ENCODE assay signal across 16 cellular contexts in the genomic region with DNA sequence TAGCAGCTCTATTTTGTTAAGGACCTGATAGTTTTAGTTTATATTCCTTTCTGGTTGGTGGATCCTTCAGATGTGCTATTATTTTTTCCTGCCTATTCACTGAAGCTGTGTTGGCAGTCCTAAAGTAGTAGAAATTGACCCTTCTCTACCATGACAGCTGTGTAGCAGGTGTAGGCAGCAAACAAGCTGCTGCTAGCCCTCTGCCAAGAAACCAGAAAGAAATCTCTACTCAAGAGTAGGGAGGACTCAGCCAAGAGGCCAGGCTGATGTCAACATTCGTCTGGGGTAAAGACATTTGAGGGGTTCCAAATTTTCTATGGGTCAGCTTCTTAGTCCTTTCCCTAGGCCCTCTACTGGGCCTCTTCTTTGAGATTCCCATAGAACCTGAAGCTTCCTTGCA.
"Had no signal": no experiment of that assay in that cellular context is flagged by ENCODE, and none has a peak within 500 bp of the region (broad histone marks: within the 10 kb centered on the region; RNA-seq: fewer than 3 reads in every experiment).

No MANE protein-coding gene starts in this region.

- H3K4me3 ChIP-seq: ascending aorta, lung, right lobe of liver had no signal

- H3K4me1 ChIP-seq: ascending aorta, right lobe of liver had no signal

- H3K9me3 Mint-ChIP-seq: activated CD4-positive, alpha-beta memory T cell treated with anti-CD3 and anti-CD28 coated beads, Interleukin-2, amount 10 ng/mL, durations not matched to agents 7 days and 5 days; activated naive CD8-positive, alpha-beta T cell treated with anti-CD3 and anti-CD28 coated beads, Interleukin-2, amount 50 U/mL, for 24 hours; activated T-cell treated with anti-CD3 and anti-CD28 coated beads, Interleukin-2, amount 50 U/mL, for 72 hours; stimulated activated naive CD8-positive, alpha-beta T cell treated with anti-CD3 and anti-CD28 coated beads, Interleukin-15, Interleukin-2, amounts not matched to agents 100 ng/mL and 50 ng/mL, for 24 hours; T-helper 2 cell treated with Interferon-gamma antibody and Interleukin-4, amounts not matched to agents 5 μg/mL and 100 μg/mL, for 36 hours had no signal

- H3K9me3 ChIP-seq: ascending aorta, right lobe of liver had no signal

- DNase-seq: activated CD4-positive, alpha-beta memory T cell treated with anti-CD3 and anti-CD28 coated beads, Interleukin-2, amount 10 ng/mL, durations not matched to agents 7 days and 5 days; activated CD4-positive, alpha-beta T cell treated with anti-CD3 and anti-CD28 coated beads for 1 hour; activated naive CD4-positive, alpha-beta T cell; activated naive CD8-positive, alpha-beta T cell treated with anti-CD3 and anti-CD28 coated beads, Interleukin-2, amount 50 U/mL, for 24 hours; activated T-cell treated with anti-CD3 and anti-CD28 coated beads, Interleukin-2, amount 50 U/mL, for 72 hours; foreskin melanocyte; naive thymus-derived CD8-positive, alpha-beta T cell; nucleus accumbens; right lobe of liver; stimulated activated CD4-positive, alpha-beta T cell treated with anti-CD3 and anti-CD28 coated beads, Interleukin-2, amount 100 ng/mL, for 48 hours; SW 1271 had no signal

- H3K4me3 Mint-ChIP-seq: activated CD4-positive, alpha-beta memory T cell treated with anti-CD3 and anti-CD28 coated beads, Interleukin-2, amount 10 ng/mL, durations not matched to agents 7 days and 5 days; activated naive CD8-positive, alpha-beta T cell treated with anti-CD3 and anti-CD28 coated beads, Interleukin-2, amount 50 U/mL, for 24 hours; activated T-cell treated with anti-CD3 and anti-CD28 coated beads, Interleukin-2, amount 50 U/mL, for 72 hours; naive thymus-derived CD8-positive, alpha-beta T cell; stimulated activated naive CD8-positive, alpha-beta T cell treated with anti-CD3 and anti-CD28 coated beads, Interleukin-15, Interleukin-2, amounts not matched to agents 100 ng/mL and 50 ng/mL, for 24 hours; T-helper 2 cell treated with Interferon-gamma antibody and Interleukin-4, amounts not matched to agents 5 μg/mL and 100 μg/mL, for 36 hours had no signal

- H3K27ac ChIP-seq: ascending aorta, right lobe of liver had no signal

- H3K4me1 Mint-ChIP-seq: activated CD4-positive, alpha-beta memory T cell treated with anti-CD3 and anti-CD28 coated beads, Interleukin-2, amount 10 ng/mL, durations not matched to agents 7 days and 5 days; activated naive CD8-positive, alpha-beta T cell treated with anti-CD3 and anti-CD28 coated beads, Interleukin-2, amount 50 U/mL, for 24 hours; naive thymus-derived CD8-positive, alpha-beta T cell had no signal

- H3K27me3 Mint-ChIP-seq: activated CD4-positive, alpha-beta memory T cell treated with anti-CD3 and anti-CD28 coated beads, Interleukin-2, amount 10 ng/mL, durations not matched to agents 7 days and 5 days; activated naive CD8-positive, alpha-beta T cell treated with anti-CD3 and anti-CD28 coated beads, Interleukin-2, amount 50 U/mL, for 24 hours; naive thymus-derived CD8-positive, alpha-beta T cell; progenitor cell of endocrine pancreas; stimulated activated naive CD8-positive, alpha-beta T cell treated with anti-CD3 and anti-CD28 coated beads, Interleukin-15, Interleukin-2, amounts not matched to agents 100 ng/mL and 50 ng/mL, for 24 hours had no signal

- H3K27ac Mint-ChIP-seq: activated CD4-positive, alpha-beta memory T cell treated with anti-CD3 and anti-CD28 coated beads, Interleukin-2, amount 10 ng/mL, durations not matched to agents 7 days and 5 days; activated naive CD8-positive, alpha-beta T cell treated with anti-CD3 and anti-CD28 coated beads, Interleukin-2, amount 50 U/mL, for 24 hours; activated T-cell treated with anti-CD3 and anti-CD28 coated beads, Interleukin-2, amount 50 U/mL, for 72 hours; naive thymus-derived CD8-positive, alpha-beta T cell; progenitor cell of endocrine pancreas; stimulated activated naive CD8-positive, alpha-beta T cell treated with anti-CD3 and anti-CD28 coated beads, Interleukin-15, Interleukin-2, amounts not matched to agents 100 ng/mL and 50 ng/mL, for 24 hours; T-helper 2 cell treated with Interferon-gamma antibody and Interleukin-4, amounts not matched to agents 5 μg/mL and 100 μg/mL, for 36 hours had no signal

- H3K27me3 ChIP-seq: ascending aorta, right lobe of liver had no signal
